ENCODE assay signal across 2 cellular contexts in the genomic region with DNA sequence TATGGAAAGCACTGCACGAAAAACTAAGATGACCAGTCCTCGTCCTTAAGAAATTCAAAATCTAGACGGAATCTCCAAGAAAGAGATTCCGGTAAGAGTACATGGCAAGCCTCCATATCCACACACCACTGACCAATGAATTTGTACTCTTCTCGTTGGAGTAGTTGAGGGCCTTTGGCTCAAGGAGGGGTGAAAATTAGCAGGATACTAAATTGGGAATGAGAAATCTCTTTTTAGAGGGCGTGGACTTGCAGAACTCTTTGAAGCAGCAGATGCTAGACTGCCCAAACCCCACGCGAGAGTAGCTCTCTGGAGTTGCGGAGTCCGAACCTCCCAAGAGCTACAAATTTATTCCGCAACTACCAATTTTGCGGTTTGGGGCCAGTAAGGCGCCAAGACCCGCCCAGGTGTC.
TF ChIP-seq lines count a peak whose summit lies in the region.

No MANE protein-coding gene starts in this region.

TF ChIP-seq in HCT116, 20 proteins besides CTCF, POLR2A, EP300 and RAD21 (continued from another document):
- TF ChIP-seq, protein P1, sequence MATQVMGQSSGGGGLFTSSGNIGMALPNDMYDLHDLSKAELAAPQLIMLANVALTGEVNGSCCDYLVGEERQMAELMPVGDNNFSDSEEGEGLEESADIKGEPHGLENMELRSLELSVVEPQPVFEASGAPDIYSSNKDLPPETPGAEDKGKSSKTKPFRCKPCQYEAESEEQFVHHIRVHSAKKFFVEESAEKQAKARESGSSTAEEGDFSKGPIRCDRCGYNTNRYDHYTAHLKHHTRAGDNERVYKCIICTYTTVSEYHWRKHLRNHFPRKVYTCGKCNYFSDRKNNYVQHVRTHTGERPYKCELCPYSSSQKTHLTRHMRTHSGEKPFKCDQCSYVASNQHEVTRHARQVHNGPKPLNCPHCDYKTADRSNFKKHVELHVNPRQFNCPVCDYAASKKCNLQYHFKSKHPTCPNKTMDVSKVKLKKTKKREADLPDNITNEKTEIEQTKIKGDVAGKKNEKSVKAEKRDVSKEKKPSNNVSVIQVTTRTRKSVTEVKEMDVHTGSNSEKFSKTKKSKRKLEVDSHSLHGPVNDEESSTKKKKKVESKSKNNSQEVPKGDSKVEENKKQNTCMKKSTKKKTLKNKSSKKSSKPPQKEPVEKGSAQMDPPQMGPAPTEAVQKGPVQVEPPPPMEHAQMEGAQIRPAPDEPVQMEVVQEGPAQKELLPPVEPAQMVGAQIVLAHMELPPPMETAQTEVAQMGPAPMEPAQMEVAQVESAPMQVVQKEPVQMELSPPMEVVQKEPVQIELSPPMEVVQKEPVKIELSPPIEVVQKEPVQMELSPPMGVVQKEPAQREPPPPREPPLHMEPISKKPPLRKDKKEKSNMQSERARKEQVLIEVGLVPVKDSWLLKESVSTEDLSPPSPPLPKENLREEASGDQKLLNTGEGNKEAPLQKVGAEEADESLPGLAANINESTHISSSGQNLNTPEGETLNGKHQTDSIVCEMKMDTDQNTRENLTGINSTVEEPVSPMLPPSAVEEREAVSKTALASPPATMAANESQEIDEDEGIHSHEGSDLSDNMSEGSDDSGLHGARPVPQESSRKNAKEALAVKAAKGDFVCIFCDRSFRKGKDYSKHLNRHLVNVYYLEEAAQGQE (IDR thresholded peaks at IDR 0.05; ENCODE audit: low read depth): no peak
- TF ChIP-seq JUND (IDR thresholded peaks at IDR 0.05) (no peak), EZH2 (IDR thresholded peaks at IDR 0.05) (no peak), TCF7L2 (IDR thresholded peaks at IDR 0.05; ENCODE audit: borderline replicate concordance, extremely low read depth, insufficient read depth, insufficient read length) (no peak), YY1 (IDR thresholded peaks at IDR 0.05; ENCODE audit: extremely low read depth, insufficient replicate concordance, low read depth, low read length) (no peak), EZH2phosphoT487 (IDR thresholded peaks at IDR 0.05; ENCODE audit: borderline replicate concordance) (no peak), FOSL1 (IDR thresholded peaks at IDR 0.05; ENCODE audit: low read depth) (no peak), SP1 (IDR thresholded peaks at IDR 0.05; ENCODE audit: low read depth) (no peak), CEBPB (IDR thresholded peaks at IDR 0.05; ENCODE audit: low read depth) (no peak), ZFX (IDR thresholded peaks at IDR 0.05) (no peak)
- TF ChIP-seq, protein P2, sequence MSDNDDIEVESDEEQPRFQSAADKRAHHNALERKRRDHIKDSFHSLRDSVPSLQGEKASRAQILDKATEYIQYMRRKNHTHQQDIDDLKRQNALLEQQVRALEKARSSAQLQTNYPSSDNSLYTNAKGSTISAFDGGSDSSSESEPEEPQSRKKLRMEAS (IDR thresholded peaks at IDR 0.05): no peak
- TF ChIP-seq, protein P3, sequence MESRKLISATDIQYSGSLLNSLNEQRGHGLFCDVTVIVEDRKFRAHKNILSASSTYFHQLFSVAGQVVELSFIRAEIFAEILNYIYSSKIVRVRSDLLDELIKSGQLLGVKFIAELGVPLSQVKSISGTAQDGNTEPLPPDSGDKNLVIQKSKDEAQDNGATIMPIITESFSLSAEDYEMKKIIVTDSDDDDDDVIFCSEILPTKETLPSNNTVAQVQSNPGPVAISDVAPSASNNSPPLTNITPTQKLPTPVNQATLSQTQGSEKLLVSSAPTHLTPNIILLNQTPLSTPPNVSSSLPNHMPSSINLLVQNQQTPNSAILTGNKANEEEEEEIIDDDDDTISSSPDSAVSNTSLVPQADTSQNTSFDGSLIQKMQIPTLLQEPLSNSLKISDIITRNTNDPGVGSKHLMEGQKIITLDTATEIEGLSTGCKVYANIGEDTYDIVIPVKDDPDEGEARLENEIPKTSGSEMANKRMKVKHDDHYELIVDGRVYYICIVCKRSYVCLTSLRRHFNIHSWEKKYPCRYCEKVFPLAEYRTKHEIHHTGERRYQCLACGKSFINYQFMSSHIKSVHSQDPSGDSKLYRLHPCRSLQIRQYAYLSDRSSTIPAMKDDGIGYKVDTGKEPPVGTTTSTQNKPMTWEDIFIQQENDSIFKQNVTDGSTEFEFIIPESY (IDR thresholded peaks at IDR 0.05; ENCODE audit: extremely low read depth, insufficient replicate concordance, low read length): no peak

TF ChIP-seq in WTC11, 78 proteins besides CTCF, POLR2A, EP300 and RAD21 (continued from another document):
- TF ChIP-seq, protein P4, sequence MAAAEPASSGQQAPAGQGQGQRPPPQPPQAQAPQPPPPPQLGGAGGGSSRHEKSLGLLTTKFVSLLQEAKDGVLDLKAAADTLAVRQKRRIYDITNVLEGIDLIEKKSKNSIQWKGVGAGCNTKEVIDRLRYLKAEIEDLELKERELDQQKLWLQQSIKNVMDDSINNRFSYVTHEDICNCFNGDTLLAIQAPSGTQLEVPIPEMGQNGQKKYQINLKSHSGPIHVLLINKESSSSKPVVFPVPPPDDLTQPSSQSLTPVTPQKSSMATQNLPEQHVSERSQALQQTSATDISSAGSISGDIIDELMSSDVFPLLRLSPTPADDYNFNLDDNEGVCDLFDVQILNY (CRISPR knock-in tag; IDR thresholded peaks at IDR 0.05): no peak
- TF ChIP-seq, protein P5, sequence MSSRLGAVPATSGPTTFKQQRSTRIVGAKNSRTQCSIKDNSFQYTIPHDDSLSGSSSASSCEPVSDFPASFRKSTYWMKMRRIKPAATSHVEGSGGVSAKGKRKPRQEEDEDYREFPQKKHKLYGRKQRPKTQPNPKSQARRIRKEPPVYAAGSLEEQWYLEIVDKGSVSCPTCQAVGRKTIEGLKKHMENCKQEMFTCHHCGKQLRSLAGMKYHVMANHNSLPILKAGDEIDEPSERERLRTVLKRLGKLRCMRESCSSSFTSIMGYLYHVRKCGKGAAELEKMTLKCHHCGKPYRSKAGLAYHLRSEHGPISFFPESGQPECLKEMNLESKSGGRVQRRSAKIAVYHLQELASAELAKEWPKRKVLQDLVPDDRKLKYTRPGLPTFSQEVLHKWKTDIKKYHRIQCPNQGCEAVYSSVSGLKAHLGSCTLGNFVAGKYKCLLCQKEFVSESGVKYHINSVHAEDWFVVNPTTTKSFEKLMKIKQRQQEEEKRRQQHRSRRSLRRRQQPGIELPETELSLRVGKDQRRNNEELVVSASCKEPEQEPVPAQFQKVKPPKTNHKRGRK (CRISPR knock-in tag; IDR thresholded peaks at IDR 0.05; ENCODE audit: borderline replicate concordance): no peak
- TF ChIP-seq TEAD4 (CRISPR knock-in tag; IDR thresholded peaks at IDR 0.05): no peak
- TF ChIP-seq CREM (CRISPR knock-in tag; IDR thresholded peaks at IDR 0.05): no peak
- TF ChIP-seq, protein P6, sequence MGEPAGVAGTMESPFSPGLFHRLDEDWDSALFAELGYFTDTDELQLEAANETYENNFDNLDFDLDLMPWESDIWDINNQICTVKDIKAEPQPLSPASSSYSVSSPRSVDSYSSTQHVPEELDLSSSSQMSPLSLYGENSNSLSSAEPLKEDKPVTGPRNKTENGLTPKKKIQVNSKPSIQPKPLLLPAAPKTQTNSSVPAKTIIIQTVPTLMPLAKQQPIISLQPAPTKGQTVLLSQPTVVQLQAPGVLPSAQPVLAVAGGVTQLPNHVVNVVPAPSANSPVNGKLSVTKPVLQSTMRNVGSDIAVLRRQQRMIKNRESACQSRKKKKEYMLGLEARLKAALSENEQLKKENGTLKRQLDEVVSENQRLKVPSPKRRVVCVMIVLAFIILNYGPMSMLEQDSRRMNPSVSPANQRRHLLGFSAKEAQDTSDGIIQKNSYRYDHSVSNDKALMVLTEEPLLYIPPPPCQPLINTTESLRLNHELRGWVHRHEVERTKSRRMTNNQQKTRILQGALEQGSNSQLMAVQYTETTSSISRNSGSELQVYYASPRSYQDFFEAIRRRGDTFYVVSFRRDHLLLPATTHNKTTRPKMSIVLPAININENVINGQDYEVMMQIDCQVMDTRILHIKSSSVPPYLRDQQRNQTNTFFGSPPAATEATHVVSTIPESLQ (CRISPR knock-in tag; IDR thresholded peaks at IDR 0.05): no peak
- no peak for TF ChIP-seq GABPB1 (CRISPR knock-in tag; IDR thresholded peaks at IDR 0.05)
- TF ChIP-seq ATF1 (CRISPR knock-in tag; IDR thresholded peaks at IDR 0.05): no peak
- TF ChIP-seq ZNF121 (CRISPR knock-in tag; IDR thresholded peaks at IDR 0.05): no peak
TF ChIP-seq in WTC11: peak in this region for 0.
